Comparison of ENCODE assay signal across 1 cellular context in the genomic region with DNA sequence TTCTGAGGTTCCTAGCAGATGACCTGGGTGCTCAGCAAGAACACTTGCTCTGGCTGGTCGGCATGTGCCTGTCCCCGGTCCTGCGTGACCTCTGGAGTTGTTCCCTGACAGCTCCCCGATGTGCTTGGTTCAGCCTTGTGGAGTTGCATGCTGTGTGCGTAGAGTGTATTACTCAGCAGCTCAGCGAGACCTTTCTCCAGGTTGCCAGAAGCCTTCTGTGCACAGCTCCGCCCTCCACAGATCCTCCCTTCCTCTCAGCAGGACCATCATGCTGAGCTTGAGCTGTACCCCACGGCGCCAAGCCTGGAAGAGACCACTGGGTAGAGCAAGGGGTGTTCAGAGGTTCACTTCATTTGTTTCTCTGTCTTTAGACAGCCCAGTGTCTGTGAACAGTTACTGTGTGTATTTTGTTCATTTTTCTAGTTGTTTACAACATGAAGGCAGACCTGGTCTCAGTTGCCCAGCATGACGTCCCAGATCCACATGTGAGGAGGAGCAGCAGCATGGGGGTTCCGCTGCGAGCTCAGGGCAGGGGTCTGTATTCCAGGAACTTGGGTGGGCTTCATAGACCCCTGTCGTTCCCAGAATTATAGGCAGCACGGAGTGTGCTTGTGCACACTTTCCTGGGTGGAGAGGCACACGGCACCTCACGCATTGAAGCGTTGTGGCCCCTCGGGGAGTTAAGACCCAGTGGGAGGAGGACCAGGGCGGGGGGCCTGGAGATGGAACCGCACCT.
TF ChIP-seq lines count a peak whose summit lies in the region.

No MANE protein-coding gene starts in this region.

TF ChIP-seq in HepG2, 621 proteins besides CTCF, POLR2A, EP300 and RAD21 (continued from another document):
- no peak for TF ChIP-seq HINFP (CRISPR knock-in tag; IDR thresholded peaks at IDR 0.05; ENCODE audit: low read depth)
